1 cellular context compared by ENCODE assay signal in the genomic region with DNA sequence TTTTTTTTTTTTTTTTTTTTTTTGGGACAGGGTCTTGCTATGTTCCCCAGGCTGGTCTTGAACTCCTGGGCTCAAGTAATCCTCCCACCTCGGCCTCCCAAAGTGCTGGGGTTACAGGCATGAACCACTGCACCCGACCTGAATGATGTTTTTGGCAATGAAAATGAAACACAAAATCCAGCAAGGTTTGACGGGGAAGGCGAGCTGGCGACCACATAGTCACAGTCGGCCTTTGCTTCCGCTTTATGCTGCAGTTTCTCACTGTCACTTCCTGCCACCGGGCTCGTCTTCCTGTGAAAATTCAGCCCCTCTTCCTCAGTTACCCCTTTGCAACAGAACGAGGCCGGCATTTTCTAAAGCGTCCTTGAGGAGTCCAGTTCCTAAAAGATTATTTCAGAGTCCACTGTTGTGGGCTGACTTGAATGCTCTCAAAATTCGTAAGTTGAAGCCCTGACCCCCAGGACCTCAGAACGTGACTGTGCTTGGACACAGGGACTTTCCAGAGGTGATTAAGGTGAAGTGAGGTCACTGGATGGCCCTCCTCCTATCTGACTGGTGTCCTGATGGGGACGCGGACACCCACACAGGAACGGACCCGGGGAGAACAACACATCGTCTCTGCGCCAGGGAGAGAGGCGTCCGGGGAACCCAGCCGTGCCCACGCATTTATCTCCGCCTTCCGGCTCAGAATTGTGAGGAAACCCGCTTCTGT.
TF ChIP-seq lines count a peak whose summit lies in the region.

No MANE protein-coding gene starts in this region.

TF ChIP-seq in K562, 482 proteins besides CTCF, POLR2A, EP300 and RAD21 (continued from another document and continues in another):
- TF ChIP-seq, protein P1, sequence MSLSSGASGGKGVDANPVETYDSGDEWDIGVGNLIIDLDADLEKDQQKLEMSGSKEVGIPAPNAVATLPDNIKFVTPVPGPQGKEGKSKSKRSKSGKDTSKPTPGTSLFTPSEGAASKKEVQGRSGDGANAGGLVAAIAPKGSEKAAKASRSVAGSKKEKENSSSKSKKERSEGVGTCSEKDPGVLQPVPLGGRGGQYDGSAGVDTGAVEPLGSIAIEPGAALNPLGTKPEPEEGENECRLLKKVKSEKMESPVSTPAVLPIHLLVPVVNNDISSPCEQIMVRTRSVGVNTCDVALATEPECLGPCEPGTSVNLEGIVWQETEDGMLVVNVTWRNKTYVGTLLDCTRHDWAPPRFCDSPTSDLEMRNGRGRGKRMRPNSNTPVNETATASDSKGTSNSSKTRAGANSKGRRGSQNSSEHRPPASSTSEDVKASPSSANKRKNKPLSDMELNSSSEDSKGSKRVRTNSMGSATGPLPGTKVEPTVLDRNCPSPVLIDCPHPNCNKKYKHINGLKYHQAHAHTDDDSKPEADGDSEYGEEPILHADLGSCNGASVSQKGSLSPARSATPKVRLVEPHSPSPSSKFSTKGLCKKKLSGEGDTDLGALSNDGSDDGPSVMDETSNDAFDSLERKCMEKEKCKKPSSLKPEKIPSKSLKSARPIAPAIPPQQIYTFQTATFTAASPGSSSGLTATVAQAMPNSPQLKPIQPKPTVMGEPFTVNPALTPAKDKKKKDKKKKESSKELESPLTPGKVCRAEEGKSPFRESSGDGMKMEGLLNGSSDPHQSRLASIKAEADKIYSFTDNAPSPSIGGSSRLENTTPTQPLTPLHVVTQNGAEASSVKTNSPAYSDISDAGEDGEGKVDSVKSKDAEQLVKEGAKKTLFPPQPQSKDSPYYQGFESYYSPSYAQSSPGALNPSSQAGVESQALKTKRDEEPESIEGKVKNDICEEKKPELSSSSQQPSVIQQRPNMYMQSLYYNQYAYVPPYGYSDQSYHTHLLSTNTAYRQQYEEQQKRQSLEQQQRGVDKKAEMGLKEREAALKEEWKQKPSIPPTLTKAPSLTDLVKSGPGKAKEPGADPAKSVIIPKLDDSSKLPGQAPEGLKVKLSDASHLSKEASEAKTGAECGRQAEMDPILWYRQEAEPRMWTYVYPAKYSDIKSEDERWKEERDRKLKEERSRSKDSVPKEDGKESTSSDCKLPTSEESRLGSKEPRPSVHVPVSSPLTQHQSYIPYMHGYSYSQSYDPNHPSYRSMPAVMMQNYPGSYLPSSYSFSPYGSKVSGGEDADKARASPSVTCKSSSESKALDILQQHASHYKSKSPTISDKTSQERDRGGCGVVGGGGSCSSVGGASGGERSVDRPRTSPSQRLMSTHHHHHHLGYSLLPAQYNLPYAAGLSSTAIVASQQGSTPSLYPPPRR (CRISPR knock-in tag; IDR thresholded peaks at IDR 0.05; ENCODE audit: borderline replicate concordance): no peak
- TF ChIP-seq ZNF780A (CRISPR knock-in tag; IDR thresholded peaks at IDR 0.05): no peak
- 0 out of 4 replicates have a peak, but pooled peaks of 1 of the 2 experiments have one; percentile 21 for TF ChIP-seq RCOR1 (IDR thresholded peaks at IDR 0.05; ENCODE audit: borderline replicate concordance in 1 of 2, low read depth in 2 of 2, low read length in 2 of 2)
- TF ChIP-seq ZNF77 (CRISPR knock-in tag; IDR thresholded peaks at IDR 0.05): no peak
- TF ChIP-seq, protein P2, sequence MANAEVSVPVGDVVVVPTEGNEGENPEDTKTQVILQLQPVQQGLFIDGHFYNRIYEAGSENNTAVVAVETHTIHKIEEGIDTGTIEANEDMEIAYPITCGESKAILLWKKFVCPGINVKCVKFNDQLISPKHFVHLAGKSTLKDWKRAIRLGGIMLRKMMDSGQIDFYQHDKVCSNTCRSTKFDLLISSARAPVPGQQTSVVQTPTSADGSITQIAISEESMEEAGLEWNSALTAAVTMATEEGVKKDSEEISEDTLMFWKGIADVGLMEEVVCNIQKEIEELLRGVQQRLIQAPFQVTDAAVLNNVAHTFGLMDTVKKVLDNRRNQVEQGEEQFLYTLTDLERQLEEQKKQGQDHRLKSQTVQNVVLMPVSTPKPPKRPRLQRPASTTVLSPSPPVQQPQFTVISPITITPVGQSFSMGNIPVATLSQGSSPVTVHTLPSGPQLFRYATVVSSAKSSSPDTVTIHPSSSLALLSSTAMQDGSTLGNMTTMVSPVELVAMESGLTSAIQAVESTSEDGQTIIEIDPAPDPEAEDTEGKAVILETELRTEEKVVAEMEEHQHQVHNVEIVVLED (CRISPR knock-in tag; IDR thresholded peaks at IDR 0.05): no peak
- no peak for TF ChIP-seq RFX7 (CRISPR knock-in tag; IDR thresholded peaks at IDR 0.05)
- TF ChIP-seq ZBTB26 (CRISPR knock-in tag; IDR thresholded peaks at IDR 0.05): no peak
- 0 out of 2 replicates have a peak, but pooled peaks have one; percentile 39 for TF ChIP-seq ESRRA (IDR thresholded peaks at IDR 0.05; ENCODE audit: borderline replicate concordance, low read depth)
- TF ChIP-seq PATZ1 (CRISPR knock-in tag; IDR thresholded peaks at IDR 0.05; ENCODE audit: borderline replicate concordance): no peak
- no peak for TF ChIP-seq MCM5 (IDR thresholded peaks at IDR 0.05; ENCODE audit: low read depth)
- TF ChIP-seq HMGN3 (IDR thresholded peaks at IDR 0.05; ENCODE audit: borderline replicate concordance, extremely low read depth, insufficient read length, low read depth, low read length): no peak
- TF ChIP-seq, protein P3, sequence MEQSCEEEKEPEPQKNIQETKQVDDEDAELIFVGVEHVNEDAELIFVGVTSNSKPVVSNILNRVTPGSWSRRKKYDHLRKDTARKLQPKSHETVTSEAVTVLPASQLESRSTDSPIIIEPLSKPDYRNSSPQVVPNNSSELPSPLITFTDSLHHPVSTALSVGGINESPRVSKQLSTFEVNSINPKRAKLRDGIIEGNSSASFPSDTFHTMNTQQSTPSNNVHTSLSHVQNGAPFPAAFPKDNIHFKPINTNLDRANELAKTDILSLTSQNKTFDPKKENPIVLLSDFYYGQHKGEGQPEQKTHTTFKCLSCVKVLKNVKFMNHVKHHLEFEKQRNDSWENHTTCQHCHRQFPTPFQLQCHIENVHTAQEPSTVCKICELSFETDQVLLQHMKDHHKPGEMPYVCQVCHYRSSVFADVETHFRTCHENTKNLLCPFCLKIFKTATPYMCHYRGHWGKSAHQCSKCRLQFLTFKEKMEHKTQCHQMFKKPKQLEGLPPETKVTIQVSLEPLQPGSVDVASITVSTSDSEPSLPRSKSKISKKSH (CRISPR knock-in tag; IDR thresholded peaks at IDR 0.05): no peak
- TF ChIP-seq POLR2AphosphoS2 (IDR thresholded peaks at IDR 0.05; ENCODE audit: low read length): no peak
- TF ChIP-seq ZNF511 (CRISPR knock-in tag; IDR thresholded peaks at IDR 0.05): no peak
- TF ChIP-seq RBBP5 (IDR thresholded peaks at IDR 0.05; ENCODE audit: borderline replicate concordance, insufficient read depth, low read length, poor library complexity, severe bottlenecking): no peak
- no peak for TF ChIP-seq ESRRB (CRISPR knock-in tag; IDR thresholded peaks at IDR 0.05; ENCODE audit: borderline replicate concordance)
- no peak for TF ChIP-seq ZNF165 (CRISPR knock-in tag; IDR thresholded peaks at IDR 0.05; ENCODE audit: borderline replicate concordance)
- TF ChIP-seq ARID2 (IDR thresholded peaks at IDR 0.05): no peak
- TF ChIP-seq, protein P4, sequence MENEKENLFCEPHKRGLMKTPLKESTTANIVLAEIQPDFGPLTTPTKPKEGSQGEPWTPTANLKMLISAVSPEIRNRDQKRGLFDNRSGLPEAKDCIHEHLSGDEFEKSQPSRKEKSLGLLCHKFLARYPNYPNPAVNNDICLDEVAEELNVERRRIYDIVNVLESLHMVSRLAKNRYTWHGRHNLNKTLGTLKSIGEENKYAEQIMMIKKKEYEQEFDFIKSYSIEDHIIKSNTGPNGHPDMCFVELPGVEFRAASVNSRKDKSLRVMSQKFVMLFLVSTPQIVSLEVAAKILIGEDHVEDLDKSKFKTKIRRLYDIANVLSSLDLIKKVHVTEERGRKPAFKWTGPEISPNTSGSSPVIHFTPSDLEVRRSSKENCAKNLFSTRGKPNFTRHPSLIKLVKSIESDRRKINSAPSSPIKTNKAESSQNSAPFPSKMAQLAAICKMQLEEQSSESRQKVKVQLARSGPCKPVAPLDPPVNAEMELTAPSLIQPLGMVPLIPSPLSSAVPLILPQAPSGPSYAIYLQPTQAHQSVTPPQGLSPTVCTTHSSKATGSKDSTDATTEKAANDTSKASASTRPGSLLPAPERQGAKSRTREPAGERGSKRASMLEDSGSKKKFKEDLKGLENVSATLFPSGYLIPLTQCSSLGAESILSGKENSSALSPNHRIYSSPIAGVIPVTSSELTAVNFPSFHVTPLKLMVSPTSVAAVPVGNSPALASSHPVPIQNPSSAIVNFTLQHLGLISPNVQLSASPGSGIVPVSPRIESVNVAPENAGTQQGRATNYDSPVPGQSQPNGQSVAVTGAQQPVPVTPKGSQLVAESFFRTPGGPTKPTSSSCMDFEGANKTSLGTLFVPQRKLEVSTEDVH (IDR thresholded peaks at IDR 0.05; ENCODE audit: low read depth, partially characterized antibody): no peak
- no peak for TF ChIP-seq RERE (CRISPR knock-in tag; IDR thresholded peaks at IDR 0.05; ENCODE audit: borderline replicate concordance)
- peak; percentile 24 for TF ChIP-seq CEBPB (tag; IDR thresholded peaks at IDR 0.05)
- TF ChIP-seq, protein P5, sequence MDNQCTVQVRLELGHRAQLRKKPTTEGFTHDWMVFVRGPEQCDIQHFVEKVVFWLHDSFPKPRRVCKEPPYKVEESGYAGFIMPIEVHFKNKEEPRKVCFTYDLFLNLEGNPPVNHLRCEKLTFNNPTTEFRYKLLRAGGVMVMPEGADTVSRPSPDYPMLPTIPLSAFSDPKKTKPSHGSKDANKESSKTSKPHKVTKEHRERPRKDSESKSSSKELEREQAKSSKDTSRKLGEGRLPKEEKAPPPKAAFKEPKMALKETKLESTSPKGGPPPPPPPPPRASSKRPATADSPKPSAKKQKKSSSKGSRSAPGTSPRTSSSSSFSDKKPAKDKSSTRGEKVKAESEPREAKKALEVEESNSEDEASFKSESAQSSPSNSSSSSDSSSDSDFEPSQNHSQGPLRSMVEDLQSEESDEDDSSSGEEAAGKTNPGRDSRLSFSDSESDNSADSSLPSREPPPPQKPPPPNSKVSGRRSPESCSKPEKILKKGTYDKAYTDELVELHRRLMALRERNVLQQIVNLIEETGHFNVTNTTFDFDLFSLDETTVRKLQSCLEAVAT (IDR thresholded peaks at IDR 0.05): no peak
- TF ChIP-seq XRCC3 (IDR thresholded peaks at IDR 0.05): no peak
